8 cellular contexts compared by ENCODE assay signal in genomic region chr1:11790880-11791715, GRCh38.
A peak's percentile ranks its signal among the peaks of the same experiment; 100 is the strongest.
DNase-seq lines count a peak whose midpoint lies in the region; ATAC-seq and TF ChIP-seq lines count a peak whose summit lies in the region.

No MANE protein-coding gene starts in this region.

- POLR2A ChIA-PET in HEK293 (lab: Yijun Ruan, JAX): interaction anchor here (1.3 kb wide), 2 partner anchors 12 to 15 kb away, joined by 4 to 5 read pairs; partner anchors contain the start of genes CLCN6 and MTHFR

- H3K27ac ChIP-seq in HEK293 (ENCODE audit: extremely low read depth, low read depth, low read length): no peak overlapping the region

- peaks cover 0 to 56% of the 10 kb centered on the region in 2 experiments; a peak in 1 of 3 replicates for H3K36me3 ChIP-seq in HEK293 (ENCODE audit: control insufficient read depth in 2 of 2, insufficient read depth in 1 of 2, low read length in 2 of 2)

- no peaks in the 10 kb centered on the region for H3K9me3 ChIP-seq in HEK293 (ENCODE audit: control insufficient read depth, insufficient read depth, low read depth, low read length)

- H3K4me1 Mint-ChIP-seq in stimulated activated effector memory CD8-positive, alpha-beta T cell treated with anti-CD3 and anti-CD28 coated beads, Interleukin-12 subunit alpha, Interleukin-12 subunit beta, amount 100 ng/mL, for 72 hours: peaks cover 15% of the 10 kb centered on the region

- DNase-seq in astrocyte of the hippocampus (ENCODE audit: low read depth, low spot score) (peak; percentile 88), hypothalamus (lab: John Stamatoyannopoulos, UW) (peak in 33 of 51 donors; percentile 19 to 79 (median 42)), NCI-H524 treated with DMSO at 0.1 percent for 48 hours (lab: John Stamatoyannopoulos, UW) (no peak), UCSD-AML1 (lab: John Stamatoyannopoulos, UW; ENCODE audit: unreplicated experiment) (no peak), DMS79 (lab: John Stamatoyannopoulos, UW) (no peak)
- DNase-seq in stimulated activated effector memory CD8-positive, alpha-beta T cell treated with anti-CD3 and anti-CD28 coated beads, Interleukin-12 subunit alpha, Interleukin-12 subunit beta, amount 100 ng/mL, for 72 hours (ENCODE audit: low spot score in 2 of 2): no peak
- no peak for DNase-seq in activated CD8-positive, alpha-beta memory T cell treated with anti-CD3 and anti-CD28 coated beads for 24 hours

- H3K9me3 Mint-ChIP-seq in stimulated activated effector memory CD8-positive, alpha-beta T cell treated with anti-CD3 and anti-CD28 coated beads, Interleukin-12 subunit alpha, Interleukin-12 subunit beta, amount 100 ng/mL, for 72 hours: no peaks in the 10 kb centered on the region

- CTCF ChIA-PET in HEK293 (lab: Yijun Ruan, JAX): no interaction called here

- no peak for ATAC-seq in stimulated activated effector memory CD8-positive, alpha-beta T cell treated with anti-CD3 and anti-CD28 coated beads, Interleukin-12 subunit alpha, Interleukin-12 subunit beta, amount 100 ng/mL, for 72 hours

- no peaks in the 10 kb centered on the region for H3K4me1 ChIP-seq in HEK293 (ENCODE audit: control insufficient read depth, insufficient read depth, low read length)

- no peak overlapping the region for H3K4me3 Mint-ChIP-seq in stimulated activated effector memory CD8-positive, alpha-beta T cell treated with anti-CD3 and anti-CD28 coated beads, Interleukin-12 subunit alpha, Interleukin-12 subunit beta, amount 100 ng/mL, for 72 hours

- H3K4me3 ChIP-seq in HEK293 (ENCODE audit: low read depth, low read length): no peak overlapping the region

- peaks cover 23% of the 10 kb centered on the region for H3K36me3 Mint-ChIP-seq in stimulated activated effector memory CD8-positive, alpha-beta T cell treated with anti-CD3 and anti-CD28 coated beads, Interleukin-12 subunit alpha, Interleukin-12 subunit beta, amount 100 ng/mL, for 72 hours

- peak overlapping the region; percentile 87 for H3K27ac Mint-ChIP-seq in stimulated activated effector memory CD8-positive, alpha-beta T cell treated with anti-CD3 and anti-CD28 coated beads, Interleukin-12 subunit alpha, Interleukin-12 subunit beta, amount 100 ng/mL, for 72 hours

- no peak for TF ChIP-seq CTCF in HEK293 (tag by site-specific recombination; IDR thresholded peaks at IDR 0.05)

TF ChIP-seq in HEK293, 187 proteins besides CTCF, POLR2A, EP300 and RAD21:
- TF ChIP-seq ZNF280C (tag by site-specific recombination; IDR thresholded peaks at IDR 0.05) (no peak), EGR2 (tag by site-specific recombination; IDR thresholded peaks at IDR 0.05; ENCODE audit: low read depth) (peak; percentile 66; the same call in 1 of the 2 replicates), ZNF2 (tag by site-specific recombination; IDR thresholded peaks at IDR 0.05) (no peak), ZNF416 (tag by site-specific recombination; IDR thresholded peaks at IDR 0.05) (no peak), ZIC2 (tag by site-specific recombination; IDR thresholded peaks at IDR 0.05) (peak; percentile 83), KLF17 (tag by site-specific recombination; IDR thresholded peaks at IDR 0.05) (peak; percentile 78), KLF1 (tag by site-specific recombination; IDR thresholded peaks at IDR 0.05) (peak; percentile 72), ZFHX2 (tag by site-specific recombination; conservative IDR thresholded peaks at IDR 0.05) (peak; percentile 87), ZNF362 (tag by site-specific recombination; IDR thresholded peaks at IDR 0.05) (no peak), ZNF155 (tag by site-specific recombination; IDR thresholded peaks at IDR 0.05) (no peak), TSHZ1 (tag by site-specific recombination; IDR thresholded peaks at IDR 0.05; ENCODE audit: borderline replicate concordance) (no peak), SETDB1 (IDR thresholded peaks at IDR 0.05; ENCODE audit: insufficient read length, low read length) (no peak), GLIS2 (tag by site-specific recombination; IDR thresholded peaks at IDR 0.05) (peak; percentile 40), SCRT2 (tag by site-specific recombination; IDR thresholded peaks at IDR 0.05) (peak; percentile 43; the same call in 1 of the 2 replicates), ZBTB48 (tag by site-specific recombination; IDR thresholded peaks at IDR 0.05) (no peak), TRIM28 (IDR thresholded peaks at IDR 0.05; ENCODE audit: borderline replicate concordance, low read length) (no peak), ZNF19 (tag by site-specific recombination; IDR thresholded peaks at IDR 0.05; ENCODE audit: low read depth) (no peak), ZNF223 (tag by site-specific recombination; IDR thresholded peaks at IDR 0.05) (peak; percentile 91), ZNF660 (tag by site-specific recombination; IDR thresholded peaks at IDR 0.05) (0 out of 2 replicates have a peak, but pooled peaks have one; percentile 15), KLF9 (tag by site-specific recombination; IDR thresholded peaks at IDR 0.05; ENCODE audit: low read depth) (peak; percentile 52), ZNF629 (tag by site-specific recombination; IDR thresholded peaks at IDR 0.05) (0 out of 2 replicates have a peak, but pooled peaks have one; percentile 18), ZNF600 (tag by site-specific recombination; IDR thresholded peaks at IDR 0.05) (peak; percentile 96), ZSCAN23 (tag by site-specific recombination; IDR thresholded peaks at IDR 0.05) (no peak)

Comparison
In these comparisons a context has a peak if more than half of its experiments do, and no peak if none do; other contexts are left out.
1. DNase-seq: peak in astrocyte of the hippocampus (single experiment) and hypothalamus (33 of 51); none in stimulated activated effector memory CD8-positive, alpha-beta T cell treated with anti-CD3 and anti-CD28 coated beads, Interleukin-12 subunit alpha, Interleukin-12 subunit beta, amount 100 ng/mL, for 72 hours (0 of 2), NCI-H524 treated with DMSO at 0.1 percent for 48 hours (single experiment), UCSD-AML1 (single experiment), DMS79 (single experiment) and activated CD8-positive, alpha-beta memory T cell treated with anti-CD3 and anti-CD28 coated beads for 24 hours (single experiment).